8 cellular contexts compared by ENCODE assay signal in the genomic region with DNA sequence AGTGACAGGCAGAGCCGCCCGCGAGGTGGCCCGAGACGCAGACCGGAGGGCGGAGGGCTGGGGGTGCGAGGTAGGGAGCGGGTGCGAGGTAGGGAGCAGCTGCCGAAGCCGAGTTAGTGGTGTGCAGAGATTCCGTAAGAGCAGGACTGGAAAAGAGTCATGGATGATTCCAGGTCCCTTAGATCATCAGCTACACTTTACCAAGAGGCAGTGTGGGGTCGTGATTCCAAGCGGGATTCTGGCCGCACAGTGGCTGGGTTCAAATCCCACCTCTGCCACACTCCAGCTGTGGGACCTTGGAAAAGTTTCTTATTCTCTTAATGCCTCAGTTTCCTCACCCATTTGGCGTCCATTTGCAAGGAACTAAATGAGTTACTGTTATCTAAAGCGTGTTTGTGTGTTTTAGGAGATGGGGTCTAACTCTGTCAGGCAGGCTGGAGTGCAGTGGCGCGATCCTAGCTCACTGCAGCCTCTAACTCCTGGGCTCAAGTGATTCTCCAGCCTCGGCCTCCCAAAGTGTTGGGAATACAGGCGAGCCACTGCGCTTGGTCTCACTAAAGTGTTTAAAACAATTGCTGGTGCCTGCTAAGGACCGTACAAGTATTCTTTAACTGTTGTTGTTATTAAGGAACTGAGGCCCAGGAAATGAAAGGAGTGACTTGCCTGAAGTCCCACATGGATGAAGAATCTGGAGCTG. TPM values are rescaled to one million over a fixed set of nuclear protein-coding genes. Genes with fewer than 3 reads are reported as not detected.
A peak's percentile ranks its signal among the peaks of the same experiment; 100 is the strongest.
DNase-seq lines count a peak whose midpoint lies in the region; ATAC-seq and TF ChIP-seq lines count a peak whose summit lies in the region.

No MANE protein-coding gene starts in this region.

- intact Hi-C loops in left lung (cut with DNase I): no loop called here

- H3K4me1 Mint-ChIP-seq in activated CD8-positive, alpha-beta memory T cell treated with anti-CD3 and anti-CD28 coated beads, Interleukin-2, amount 10 ng/mL, durations not matched to agents 7 days and 5 days: peaks cover 36% of the 10 kb centered on the region

- H3K36me3 Mint-ChIP-seq in activated CD8-positive, alpha-beta memory T cell treated with anti-CD3 and anti-CD28 coated beads, Interleukin-2, amount 10 ng/mL, durations not matched to agents 7 days and 5 days: peaks cover 12% of the 10 kb centered on the region

- no peaks in the 10 kb centered on the region for H3K27me3 Mint-ChIP-seq in activated CD8-positive, alpha-beta memory T cell treated with anti-CD3 and anti-CD28 coated beads, Interleukin-2, amount 10 ng/mL, durations not matched to agents 7 days and 5 days

- H3K27me3 ChIP-seq in left lung (no peaks in the 10 kb centered on the region), thymus (ENCODE audit: control insufficient read depth, insufficient read depth) (no peaks in the 10 kb centered on the region)

- peaks cover 13 to 30% of the 10 kb centered on the region in 2 donors for H3K4me1 ChIP-seq in left lung
- H3K4me1 ChIP-seq in thymus (ENCODE audit: control insufficient read depth, insufficient read depth, low read length): peaks cover 6% of the 10 kb centered on the region

- CTCF ChIA-PET in activated CD8-positive, alpha-beta memory T cell treated with anti-CD3 and anti-CD28 coated beads, Interleukin-2, amount 10 ng/mL, durations not matched to agents 7 days and 5 days (lab: Charles Lee): interaction anchor here (1.1 kb wide), 1 partner anchor 22 kb away, joined by 5 read pairs; no protein-coding TSS in a partner anchor

- H3K4me3 ChIP-seq in left lung (peak overlapping the region; percentile 93 to 95), thymus (ENCODE audit: low read length) (peak overlapping the region; percentile 95)

- no peaks in the 10 kb centered on the region for H3K9me3 Mint-ChIP-seq in activated CD8-positive, alpha-beta memory T cell treated with anti-CD3 and anti-CD28 coated beads, Interleukin-2, amount 10 ng/mL, durations not matched to agents 7 days and 5 days (ENCODE audit: low read depth)

- 34% methylated on average over 24 of the region's 24 CpGs for whole genome bisulfite sequencing in thymus

- no peak for TF ChIP-seq CTCF in left lung (IDR thresholded peaks at IDR 0.05)

- peak overlapping the region; percentile 97 for H3K4me3 Mint-ChIP-seq in activated CD8-positive, alpha-beta memory T cell treated with anti-CD3 and anti-CD28 coated beads, Interleukin-2, amount 10 ng/mL, durations not matched to agents 7 days and 5 days

- H3K36me3 ChIP-seq in left lung (peaks cover 0 to 4% of the 10 kb centered on the region in 2 donors), thymus (ENCODE audit: control insufficient read depth, insufficient read depth) (peaks cover 7% of the 10 kb centered on the region)

- no peak for ATAC-seq in activated CD8-positive, alpha-beta memory T cell treated with anti-CD3 and anti-CD28 coated beads, Interleukin-2, amount 10 ng/mL, durations not matched to agents 7 days and 5 days
- ATAC-seq in left lung (no peak), GM21447 (IDR thresholded peaks at IDR 0.05; ENCODE audit: unreplicated experiment) (no peak)

- DNase-seq in activated CD8-positive, alpha-beta memory T cell treated with anti-CD3 and anti-CD28 coated beads, Interleukin-2, amount 10 ng/mL, durations not matched to agents 7 days and 5 days: no peak
- DNase-seq in activated CD8-positive, alpha-beta memory T cell treated with anti-CD3 and anti-CD28 coated beads for 24 hours: no peak
- DNase-seq in left lung (no peak), C1 segment of cervical spinal cord (lab: John Stamatoyannopoulos, UW) (no peak), HK-2 (ENCODE audit: unreplicated experiment) (no peak)

- H3K27ac Mint-ChIP-seq in activated CD8-positive, alpha-beta memory T cell treated with anti-CD3 and anti-CD28 coated beads, Interleukin-2, amount 10 ng/mL, durations not matched to agents 7 days and 5 days: peak overlapping the region; percentile 96

- H3K27ac ChIP-seq in angular gyrus (ENCODE audit: low read depth, low read length) (peak overlapping the region; percentile 95), left lung (peak overlapping the region; percentile 93 to 96), thymus (ENCODE audit: low read depth) (peak overlapping the region; percentile 97)

- H3K9me3 ChIP-seq in left lung (no peaks in the 10 kb centered on the region), thymus (ENCODE audit: control insufficient read depth) (no peaks in the 10 kb centered on the region)

RNA-seq across cellular contexts. Expression of gene NDUFB2, which starts 1.1 kb away (rescaled TPM):
- 100 to 1,000 TPM; 165 to 170 TPM for total RNA-seq in activated CD8-positive, alpha-beta memory T cell treated with anti-CD3 and anti-CD28 coated beads, Interleukin-2, amount 10 ng/mL, durations not matched to agents 7 days and 5 days
- total RNA-seq in left lung: 100 to 1,000 TPM; 176 to 242 TPM
- 209 TPM for polyA plus RNA-seq in thymus

RNA-seq across cellular contexts. Expression of gene ADCK2, which starts 24.9 kb away (rescaled TPM):
- total RNA-seq in activated CD8-positive, alpha-beta memory T cell treated with anti-CD3 and anti-CD28 coated beads, Interleukin-2, amount 10 ng/mL, durations not matched to agents 7 days and 5 days: 10 to 100 TPM; 18.3 to 23.2 TPM
- total RNA-seq in left lung: 10 to 100 TPM; 21.2 to 22.0 TPM
- polyA plus RNA-seq in thymus: 10.4 TPM

RNA-seq across cellular contexts. Expression of gene DENND2A, which starts 57.0 kb away (rescaled TPM):
- total RNA-seq in activated CD8-positive, alpha-beta memory T cell treated with anti-CD3 and anti-CD28 coated beads, Interleukin-2, amount 10 ng/mL, durations not matched to agents 7 days and 5 days: under 1 TPM in 1 of 2 experiments, not detected in 1; 0.32 TPM
- 10 to 100 TPM in 1 of 2 donors, 1 to 10 TPM in 1; 9.3 to 17.4 TPM for total RNA-seq in left lung
- 0.80 TPM for polyA plus RNA-seq in thymus

Comparison
In these comparisons a context has a peak if more than half of its experiments do, and no peak if none do; other contexts are left out.
1. RNA of gene DENND2A, which starts 57.0 kb away (total RNA-seq): 9.3 to 17.4 TPM in left lung; 0.32 TPM in activated CD8-positive, alpha-beta memory T cell treated with anti-CD3 and anti-CD28 coated beads, Interleukin-2, amount 10 ng/mL, durations not matched to agents 7 days and 5 days; every median in the first group is over 4 times any median in the second.
2. Peak in every context shown above with its lines, with median percentiles within 50 percentile points of each other: H3K27ac ChIP-seq.